In genomic region chr9:68555416-68555815, GRCh38 we compare ENCODE assay signal across 2 cellular contexts.
TF ChIP-seq lines count a peak whose summit lies in the region.

No MANE protein-coding gene starts in this region.

TF ChIP-seq in IMR-90, 13 proteins besides CTCF, POLR2A, EP300 and RAD21:
- TF ChIP-seq FOS (IDR thresholded peaks at IDR 0.05; ENCODE audit: low read depth, low read length) (no peak), MAFK (IDR thresholded peaks at IDR 0.05; ENCODE audit: low read depth, low read length) (no peak), NFE2L2 (IDR thresholded peaks at IDR 0.05; ENCODE audit: low read depth, low read length) (no peak), MAZ (IDR thresholded peaks at IDR 0.05; ENCODE audit: borderline replicate concordance, low read depth, low read length) (no peak), BHLHE40 (IDR thresholded peaks at IDR 0.05; ENCODE audit: low read depth, low read length) (no peak), RFX5 (IDR thresholded peaks at IDR 0.05; ENCODE audit: low read depth, low read length) (no peak), RCOR1 (IDR thresholded peaks at IDR 0.05; ENCODE audit: insufficient replicate concordance, low read length) (no peak), CEBPB (IDR thresholded peaks at IDR 0.05; ENCODE audit: low read depth, low read length) (no peak), CHD1 (IDR thresholded peaks at IDR 0.05; ENCODE audit: low read depth, low read length) (no peak)
- TF ChIP-seq, protein P1, sequence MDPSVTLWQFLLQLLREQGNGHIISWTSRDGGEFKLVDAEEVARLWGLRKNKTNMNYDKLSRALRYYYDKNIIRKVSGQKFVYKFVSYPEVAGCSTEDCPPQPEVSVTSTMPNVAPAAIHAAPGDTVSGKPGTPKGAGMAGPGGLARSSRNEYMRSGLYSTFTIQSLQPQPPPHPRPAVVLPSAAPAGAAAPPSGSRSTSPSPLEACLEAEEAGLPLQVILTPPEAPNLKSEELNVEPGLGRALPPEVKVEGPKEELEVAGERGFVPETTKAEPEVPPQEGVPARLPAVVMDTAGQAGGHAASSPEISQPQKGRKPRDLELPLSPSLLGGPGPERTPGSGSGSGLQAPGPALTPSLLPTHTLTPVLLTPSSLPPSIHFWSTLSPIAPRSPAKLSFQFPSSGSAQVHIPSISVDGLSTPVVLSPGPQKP (IDR thresholded peaks at IDR 0.05; ENCODE audit: borderline replicate concordance, low read depth, low read length): no peak
TF ChIP-seq in IMR-90: peak in this region for 0.

TF ChIP-seq in H1, 55 proteins besides CTCF, POLR2A, EP300 and RAD21:
- TF ChIP-seq SRF (IDR thresholded peaks at IDR 0.05; ENCODE audit: low read depth, low read length) (no peak), SAP30 (IDR thresholded peaks at IDR 0.05; ENCODE audit: insufficient read depth, insufficient replicate concordance, low read length) (no peak), CTBP2 (IDR thresholded peaks at IDR 0.05; ENCODE audit: borderline replicate concordance, insufficient read depth, insufficient read length, low read length) (no peak), KDM4A (IDR thresholded peaks at IDR 0.05; ENCODE audit: low read depth, low read length, severe bottlenecking) (no peak), SIRT6 (IDR thresholded peaks at IDR 0.05; ENCODE audit: low read length) (no peak), SP4 (IDR thresholded peaks at IDR 0.05; ENCODE audit: low read length) (no peak), TCF12 (IDR thresholded peaks at IDR 0.05; ENCODE audit: low read depth, low read length) (no peak)
